6 cellular contexts compared by ENCODE assay signal in the genomic region with DNA sequence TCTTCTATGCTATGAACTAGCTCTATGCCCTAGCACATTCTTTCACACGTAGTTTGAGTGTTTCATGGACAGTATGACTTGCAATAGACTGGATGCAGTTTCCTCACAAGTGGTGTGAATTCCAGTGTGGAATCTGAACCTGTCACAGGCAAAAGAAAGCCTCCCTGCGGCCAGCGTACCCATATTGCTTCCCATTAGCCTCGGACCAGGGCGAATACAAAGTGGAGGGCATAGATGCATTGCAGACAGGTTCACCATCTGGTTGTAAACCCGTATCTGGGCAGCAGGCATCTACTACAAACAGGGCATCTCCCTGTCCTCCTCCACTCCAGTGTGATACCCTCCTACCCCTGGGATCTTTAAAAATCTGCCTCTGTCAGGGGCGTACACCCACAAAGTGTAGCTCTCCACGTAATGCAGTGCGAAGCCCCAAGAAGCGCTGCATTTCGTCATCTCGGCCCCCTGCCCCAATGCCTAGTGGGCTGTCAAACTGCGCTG. TPM values are rescaled to one million over a fixed set of nuclear protein-coding genes. Genes with fewer than 3 reads are reported as not detected.
DNase-seq lines count a peak whose midpoint lies in the region; ATAC-seq and TF ChIP-seq lines count a peak whose summit lies in the region.

No MANE protein-coding gene starts in this region.

- ATAC-seq in left lobe of liver = no peak

- H3K4me3 ChIP-seq in HEK293 (ENCODE audit: low read depth, low read length) = peak overlapping the region; percentile 43
- H3K4me3 ChIP-seq in duodenal mucosa (ENCODE audit: low read depth in 1 of 2, low read length in 2 of 2) = peak overlapping the region; percentile 71 to 74
- H3K4me3 ChIP-seq in retinal pigment epithelial cell (ENCODE audit: low read length) = peak overlapping the region; percentile 69

- TF ChIP-seq CTCF in HEK293 (tag by site-specific recombination; IDR thresholded peaks at IDR 0.05) (0 out of 2 replicates have a peak, but pooled peaks have one; percentile 20), retinal pigment epithelial cell (conservative IDR thresholded peaks at IDR 0.05; ENCODE audit: low read depth, low read length) (no peak)

- peak overlapping the region; percentile 89 to 96 for H3K9ac ChIP-seq in duodenal mucosa (ENCODE audit: low read depth in 1 of 2, low read length in 2 of 2)

- H3K4me1 ChIP-seq in HEK293 (ENCODE audit: control insufficient read depth, insufficient read depth, low read length) = peaks cover 16% of the 10 kb centered on the region
- peaks cover 22 to 24% of the 10 kb centered on the region in 2 donors for H3K4me1 ChIP-seq in duodenal mucosa (ENCODE audit: control insufficient read depth in 1 of 2, insufficient read depth in 2 of 2, low read length in 2 of 2)

- H3K27me3 ChIP-seq in duodenal mucosa (ENCODE audit: control insufficient read depth in 1 of 2, insufficient read depth in 2 of 2, low read length in 2 of 2) = no peaks in the 10 kb centered on the region

- POLR2A ChIA-PET in HEK293 (lab: Yijun Ruan, JAX) = interaction anchor here (0.9 to 1.7 kb wide), 7 partner anchors 10 to 24 kb away, joined by 3 to 8 read pairs (median 6); partner anchors contain the start of gene GSK3A

- CTCF ChIA-PET in HEK293 (lab: Yijun Ruan, JAX) = interaction anchor here (0.6 to 2.0 kb wide), 5 partner anchors 22 to 155 kb away, joined by 3 to 10 read pairs (median 3); no protein-coding TSS in a partner anchor

- H3K36me3 ChIP-seq in HEK293 (ENCODE audit: control insufficient read depth in 2 of 2, insufficient read depth in 1 of 2, low read length in 2 of 2) = peaks cover 0 to 15% of the 10 kb centered on the region in 2 experiments; a peak in 1 of 3 replicates
- H3K36me3 ChIP-seq in duodenal mucosa (ENCODE audit: control insufficient read depth in 1 of 2, insufficient read depth in 2 of 2, low read length in 2 of 2) = peaks cover 3 to 10% of the 10 kb centered on the region in 2 donors

- DNase-seq in retinal pigment epithelial cell (ENCODE audit: low read depth) (no peak), EL (no peak), left lobe of liver (ENCODE audit: low spot score) (no peak), NCI-H2029 treated with DMSO at 0.1 percent for 48 hours (lab: John Stamatoyannopoulos, UW) (no peak)

- H3K9me3 ChIP-seq in HEK293 (ENCODE audit: control insufficient read depth, insufficient read depth, low read depth, low read length) (no peaks in the 10 kb centered on the region), duodenal mucosa (ENCODE audit: control insufficient read depth in 1 of 2, low read length in 2 of 2) (no peaks in the 10 kb centered on the region)

- H3K27ac ChIP-seq in HEK293 (ENCODE audit: extremely low read depth, low read depth, low read length) (peak overlapping the region; percentile 98), duodenal mucosa (ENCODE audit: low read depth, low read length) (peak overlapping the region; percentile 81)

TF ChIP-seq in HEK293, 187 proteins besides CTCF, POLR2A, EP300 and RAD21 (continues in another document):
- TF ChIP-seq, protein P1, sequence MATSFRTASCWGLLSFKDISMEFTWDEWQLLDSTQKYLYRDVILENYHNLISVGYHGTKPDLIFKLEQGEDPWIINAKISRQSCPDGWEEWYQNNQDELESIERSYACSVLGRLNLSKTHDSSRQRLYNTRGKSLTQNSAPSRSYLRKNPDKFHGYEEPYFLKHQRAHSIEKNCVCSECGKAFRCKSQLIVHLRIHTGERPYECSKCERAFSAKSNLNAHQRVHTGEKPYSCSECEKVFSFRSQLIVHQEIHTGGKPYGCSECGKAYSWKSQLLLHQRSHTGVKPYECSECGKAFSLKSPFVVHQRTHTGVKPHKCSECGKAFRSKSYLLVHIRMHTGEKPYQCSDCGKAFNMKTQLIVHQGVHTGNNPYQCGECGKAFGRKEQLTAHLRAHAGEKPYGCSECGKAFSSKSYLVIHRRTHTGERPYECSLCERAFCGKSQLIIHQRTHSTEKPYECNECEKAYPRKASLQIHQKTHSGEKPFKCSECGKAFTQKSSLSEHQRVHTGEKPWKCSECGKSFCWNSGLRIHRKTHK (tag by site-specific recombination; IDR thresholded peaks at IDR 0.05) = no peak
- TF ChIP-seq, protein P2, sequence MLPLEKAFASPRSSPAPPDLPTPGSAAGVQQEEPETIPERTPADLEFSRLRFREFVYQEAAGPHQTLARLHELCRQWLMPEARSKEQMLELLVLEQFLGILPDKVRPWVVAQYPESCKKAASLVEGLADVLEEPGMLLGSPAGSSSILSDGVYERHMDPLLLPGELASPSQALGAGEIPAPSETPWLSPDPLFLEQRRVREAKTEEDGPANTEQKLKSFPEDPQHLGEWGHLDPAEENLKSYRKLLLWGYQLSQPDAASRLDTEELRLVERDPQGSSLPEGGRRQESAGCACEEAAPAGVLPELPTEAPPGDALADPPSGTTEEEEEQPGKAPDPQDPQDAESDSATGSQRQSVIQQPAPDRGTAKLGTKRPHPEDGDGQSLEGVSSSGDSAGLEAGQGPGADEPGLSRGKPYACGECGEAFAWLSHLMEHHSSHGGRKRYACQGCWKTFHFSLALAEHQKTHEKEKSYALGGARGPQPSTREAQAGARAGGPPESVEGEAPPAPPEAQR (tag by site-specific recombination; IDR thresholded peaks at IDR 0.05) = 0 out of 2 replicates have a peak, but pooled peaks have one; percentile 7
- TF ChIP-seq, protein P3, sequence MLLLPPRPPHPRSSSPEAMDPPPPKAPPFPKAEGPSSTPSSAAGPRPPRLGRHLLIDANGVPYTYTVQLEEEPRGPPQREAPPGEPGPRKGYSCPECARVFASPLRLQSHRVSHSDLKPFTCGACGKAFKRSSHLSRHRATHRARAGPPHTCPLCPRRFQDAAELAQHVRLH (tag by site-specific recombination; IDR thresholded peaks at IDR 0.05) = no peak
- 0 out of 2 replicates have a peak, but pooled peaks have one; percentile 27 for TF ChIP-seq WT1 (tag by site-specific recombination; IDR thresholded peaks at IDR 0.05)
- TF ChIP-seq ZNF132 (tag by site-specific recombination; IDR thresholded peaks at IDR 0.05; ENCODE audit: borderline replicate concordance) = no peak
- TF ChIP-seq ZFHX2 (tag by site-specific recombination; conservative IDR thresholded peaks at IDR 0.05) = peak; percentile 85
- 0 out of 2 replicates have a peak, but pooled peaks have one; percentile 58 for TF ChIP-seq ZNF121 (tag by site-specific recombination; IDR thresholded peaks at IDR 0.05)
- no peak for TF ChIP-seq ZNF555 (tag by site-specific recombination; conservative IDR thresholded peaks at IDR 0.05)
- peak; percentile 64 for TF ChIP-seq ZBTB20 (tag by site-specific recombination; IDR thresholded peaks at IDR 0.05)
- TF ChIP-seq ZNF449 (tag by site-specific recombination; IDR thresholded peaks at IDR 0.05) = no peak
- no peak for TF ChIP-seq ZNF837 (tag by site-specific recombination; IDR thresholded peaks at IDR 0.05)
- TF ChIP-seq ZNF600 (tag by site-specific recombination; IDR thresholded peaks at IDR 0.05) = no peak
- no peak for TF ChIP-seq ZNF174 (tag by site-specific recombination; IDR thresholded peaks at IDR 0.05)
- no peak for TF ChIP-seq ZNF148 (tag by site-specific recombination; IDR thresholded peaks at IDR 0.05; ENCODE audit: borderline replicate concordance)
- TF ChIP-seq ZNF791 (tag by site-specific recombination; IDR thresholded peaks at IDR 0.05) = 0 out of 2 replicates have a peak, but pooled peaks have one; percentile 24
- TF ChIP-seq YY2 (tag by site-specific recombination; IDR thresholded peaks at IDR 0.05) = 0 out of 2 replicates have a peak, but pooled peaks have one; percentile 40
- peak; percentile 18; the same call in 1 of the 2 replicates for TF ChIP-seq KLF9 (tag by site-specific recombination; IDR thresholded peaks at IDR 0.05; ENCODE audit: low read depth)
- 0 out of 2 replicates have a peak, but pooled peaks have one; percentile 10 for TF ChIP-seq ZSCAN30 (tag by site-specific recombination; IDR thresholded peaks at IDR 0.05)

RNA-seq across cellular contexts. Expression of gene CIC, which starts 1.4 kb away (rescaled TPM):
- total RNA-seq in left lobe of liver = 25.2 TPM

RNA-seq across cellular contexts. Expression of gene ERF, which starts 12.8 kb away (rescaled TPM):
- total RNA-seq in left lobe of liver = 35.9 TPM

RNA-seq across cellular contexts. Expression of gene GSK3A, which starts 25.3 kb away (rescaled TPM):
- 15.1 TPM for total RNA-seq in left lobe of liver

RNA-seq across cellular contexts. Expression of gene PRR19, which starts 34.2 kb away (rescaled TPM):
- 0.65 TPM for total RNA-seq in left lobe of liver

RNA-seq across cellular contexts. Expression of gene PAFAH1B3, which starts 34.7 kb away (rescaled TPM):
- total RNA-seq in left lobe of liver = 2.2 TPM
